Comparison of ENCODE assay signal across 19 cellular contexts in the genomic region with DNA sequence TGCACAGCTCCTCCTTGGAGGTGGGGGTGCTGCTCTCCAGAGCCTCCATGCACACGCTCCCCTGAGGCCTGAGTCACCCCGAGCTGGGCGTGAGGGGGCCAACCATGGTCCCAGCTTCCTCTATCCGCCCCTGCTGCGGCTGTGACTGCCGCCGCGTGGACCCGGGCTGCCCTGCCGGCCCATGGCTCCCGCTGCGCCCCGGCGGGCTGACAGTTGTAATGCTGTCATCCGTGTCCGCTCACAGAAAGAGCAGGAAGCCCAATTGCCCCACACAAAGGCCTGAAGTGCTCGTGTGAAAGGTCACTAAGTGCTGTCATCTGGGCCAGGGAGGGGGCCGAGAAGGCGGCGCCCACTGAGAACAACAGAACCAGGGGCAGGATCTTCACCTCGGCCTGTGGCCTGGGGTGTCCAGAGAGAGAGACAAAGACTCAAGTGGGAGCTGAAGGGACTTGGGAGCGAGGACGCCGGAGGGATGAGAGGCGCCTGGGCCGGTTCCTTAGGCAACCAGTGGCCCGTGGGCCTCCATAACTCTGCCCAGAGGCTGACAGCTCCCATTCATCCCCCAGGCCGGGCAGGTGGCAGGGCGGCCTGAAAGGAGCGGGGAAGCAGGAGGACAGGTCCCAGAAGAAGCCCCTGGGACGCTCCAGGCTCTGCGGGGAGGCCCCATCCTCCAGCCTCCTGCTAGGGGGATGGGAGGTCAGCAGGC. TPM values are rescaled to one million over a fixed set of nuclear protein-coding genes. Genes with fewer than 3 reads are reported as not detected.
DNase-seq lines count a peak whose midpoint lies in the region; ATAC-seq and TF ChIP-seq lines count a peak whose summit lies in the region.
"Had no signal": no experiment of that assay in that cellular context is flagged by ENCODE, and none has a peak within 500 bp of the region (broad histone marks: within the 10 kb centered on the region; RNA-seq: fewer than 3 reads in every experiment).

No MANE protein-coding gene starts in this region.

- TF ChIP-seq CTCF in type B pancreatic cell (conservative IDR thresholded peaks at IDR 0.05), result peak; percentile 41

- peaks cover 3% of the 10 kb centered on the region for H3K36me3 Mint-ChIP-seq in type B pancreatic cell

- H3K4me3 Mint-ChIP-seq in type B pancreatic cell, result no peak overlapping the region

- DNase-seq in MV-4-11 (lab: John Stamatoyannopoulos, UW) (peak; percentile 79), glomerular visceral epithelial cell (ENCODE audit: extremely low spot score) (peak; percentile 9), type B pancreatic cell (ENCODE audit: extremely low spot score, unreplicated experiment) (no peak), occipital lobe (lab: John Stamatoyannopoulos, UW) (no peak), NCI-H1930 (lab: John Stamatoyannopoulos, UW) (no peak)
- DNase-seq in stimulated activated CD4-positive, alpha-beta T cell treated with anti-CD3 and anti-CD28 coated beads, Interleukin-4, amount 100 ng/mL, for 24 hours, result no peak
- DNase-seq: aorta; islet precursor cell; NCI-H1417; NCI-H510A; PC-9; small intestine; stimulated activated naive CD4-positive, alpha-beta T cell treated with Interleukin-2 at 50 U/mL for 16 hours had no signal

- H3K27ac Mint-ChIP-seq in type B pancreatic cell, result no peak overlapping the region
- H3K27ac Mint-ChIP-seq: IgD-negative memory B cell had no signal

- ATAC-seq in GM21447 (IDR thresholded peaks at IDR 0.05; ENCODE audit: unreplicated experiment), result peak; percentile 46
- ATAC-seq: SK-N-SH treated with all-trans-retinoic acid at 6 μM for 48 hours had no signal

- H3K27me3 Mint-ChIP-seq in type B pancreatic cell, result peaks cover 43% of the 10 kb centered on the region

- H3K4me1 Mint-ChIP-seq in type B pancreatic cell (ENCODE audit: unreplicated experiment), result no peaks in the 10 kb centered on the region

- H3K9me3 Mint-ChIP-seq in type B pancreatic cell, result no peaks in the 10 kb centered on the region

RNA-seq across cellular contexts. Expression of a gene that starts 31.5 kb away (rescaled TPM):
- total RNA-seq in type B pancreatic cell (ENCODE audit: low replicate concordance) (2.0 and 2.8 TPM in 2 replicates), occipital lobe (9.4 TPM)
- total RNA-seq: aorta, glomerular endothelial cell, H4, mucosa of gallbladder, PC-9 had no signal

Comparison
In these comparisons a context has a peak if more than half of its experiments do, and no peak if none do; other contexts are left out.
1. DNase-seq: peak in MV-4-11 (single experiment) and glomerular visceral epithelial cell (single experiment); none in type B pancreatic cell (single experiment), occipital lobe (single experiment), stimulated activated CD4-positive, alpha-beta T cell treated with anti-CD3 and anti-CD28 coated beads, Interleukin-4, amount 100 ng/mL, for 24 hours (single experiment) and NCI-H1930 (0 of 2).